In the genomic region with DNA sequence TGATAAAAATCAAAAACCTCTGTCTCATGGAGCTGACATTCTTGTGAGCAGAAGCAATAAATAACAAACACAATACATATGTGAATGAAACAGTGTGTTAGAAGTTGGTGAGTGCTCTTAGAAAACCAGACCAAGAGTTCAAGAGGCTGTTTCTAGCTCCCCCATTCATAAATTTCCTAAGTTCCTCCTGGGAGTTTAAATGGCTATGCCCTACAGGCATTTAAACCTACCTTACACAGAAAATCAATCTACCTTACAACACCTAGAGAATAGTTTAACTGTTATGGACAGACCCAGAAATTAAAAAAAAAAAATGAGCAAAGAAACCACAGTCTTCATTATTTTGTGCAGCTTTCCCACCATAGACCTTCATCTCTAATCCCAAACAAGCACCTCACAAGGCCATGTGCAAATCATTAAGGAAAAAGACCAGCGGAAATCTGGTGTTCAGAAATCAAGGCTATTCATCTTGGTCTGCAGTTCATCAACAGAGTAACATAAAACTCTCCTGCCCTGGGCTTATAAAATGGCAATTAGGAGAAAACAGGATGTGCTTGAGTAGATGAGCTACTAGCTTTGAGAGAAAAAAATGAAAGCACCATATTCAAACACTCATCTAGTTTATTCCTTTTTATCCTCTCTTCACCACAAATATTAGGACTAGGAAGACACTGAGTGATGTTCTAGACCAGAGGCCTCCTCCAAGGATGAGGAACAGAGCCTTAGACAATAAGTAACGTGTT, we compare ENCODE assay signal across 1 cellular context.
TF ChIP-seq lines count a peak whose summit lies in the region.

No MANE protein-coding gene starts in this region.

TF ChIP-seq in HEK293, 187 proteins besides CTCF, POLR2A, EP300 and RAD21 (continued from another document):
- TF ChIP-seq ZNF518A (tag by site-specific recombination; conservative IDR thresholded peaks at IDR 0.05; ENCODE audit: low read depth) (no peak), ZNF133 (tag by site-specific recombination; IDR thresholded peaks at IDR 0.05) (no peak), ZNF19 (tag by site-specific recombination; IDR thresholded peaks at IDR 0.05; ENCODE audit: low read depth) (no peak), HOXC10 (CRISPR knock-in tag; IDR thresholded peaks at IDR 0.05) (no peak), SETDB1 (IDR thresholded peaks at IDR 0.05; ENCODE audit: insufficient read length, low read length) (no peak), ZFP37 (tag by site-specific recombination; IDR thresholded peaks at IDR 0.05) (no peak), ZNF530 (tag by site-specific recombination; IDR thresholded peaks at IDR 0.05; ENCODE audit: low read depth) (no peak), ZNF654 (tag by site-specific recombination; IDR thresholded peaks at IDR 0.05; ENCODE audit: low read depth) (no peak), ZNF830 (tag by site-specific recombination; IDR thresholded peaks at IDR 0.05; ENCODE audit: low read depth) (no peak), YY2 (tag by site-specific recombination; IDR thresholded peaks at IDR 0.05) (no peak), KLF16 (tag by site-specific recombination; IDR thresholded peaks at IDR 0.05) (no peak), ZNF510 (tag by site-specific recombination; IDR thresholded peaks at IDR 0.05; ENCODE audit: insufficient replicate concordance) (no peak), OSR2 (tag by site-specific recombination; IDR thresholded peaks at IDR 0.05) (peak; percentile 42; the same call in 1 of the 2 replicates), ZNF747 (tag by site-specific recombination; IDR thresholded peaks at IDR 0.05) (no peak), TRIM28 (IDR thresholded peaks at IDR 0.05; ENCODE audit: borderline replicate concordance, low read length) (no peak), ZNF114 (tag by site-specific recombination; IDR thresholded peaks at IDR 0.05) (no peak), FEZF1 (tag by site-specific recombination; IDR thresholded peaks at IDR 0.05) (0 out of 2 replicates have a peak, but pooled peaks have one; percentile 16), ZNF521 (tag by site-specific recombination; IDR thresholded peaks at IDR 0.05) (no peak), ZNF391 (tag by site-specific recombination; IDR thresholded peaks at IDR 0.05; ENCODE audit: borderline replicate concordance, low read depth) (no peak), ZNF544 (tag by site-specific recombination; IDR thresholded peaks at IDR 0.05) (no peak), ZNF24 (tag by site-specific recombination; IDR thresholded peaks at IDR 0.05) (no peak), ZNF138 (tag by site-specific recombination; IDR thresholded peaks at IDR 0.05; ENCODE audit: borderline replicate concordance) (no peak), ZNF600 (tag by site-specific recombination; IDR thresholded peaks at IDR 0.05) (no peak), ZNF211 (tag by site-specific recombination; IDR thresholded peaks at IDR 0.05; ENCODE audit: low read depth) (no peak), PRDM4 (tag by site-specific recombination; IDR thresholded peaks at IDR 0.05) (peak; percentile 98), ZNF140 (tag by site-specific recombination; IDR thresholded peaks at IDR 0.05) (no peak), HOXA7 (CRISPR knock-in tag; IDR thresholded peaks at IDR 0.05; ENCODE audit: borderline replicate concordance) (no peak)
- TF ChIP-seq, protein P1, sequence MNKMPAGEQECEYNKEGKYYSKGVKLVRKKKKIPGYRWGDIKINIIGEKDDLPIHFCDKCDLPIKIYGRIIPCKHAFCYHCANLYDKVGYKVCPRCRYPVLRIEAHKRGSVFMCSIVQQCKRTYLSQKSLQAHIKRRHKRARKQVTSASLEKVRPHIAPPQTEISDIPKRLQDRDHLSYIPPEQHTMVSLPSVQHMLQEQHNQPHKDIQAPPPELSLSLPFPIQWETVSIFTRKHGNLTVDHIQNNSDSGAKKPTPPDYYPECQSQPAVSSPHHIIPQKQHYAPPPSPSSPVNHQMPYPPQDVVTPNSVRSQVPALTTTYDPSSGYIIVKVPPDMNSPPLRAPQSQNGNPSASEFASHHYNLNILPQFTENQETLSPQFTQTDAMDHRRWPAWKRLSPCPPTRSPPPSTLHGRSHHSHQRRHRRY (tag by site-specific recombination; IDR thresholded peaks at IDR 0.05), result no peak
- TF ChIP-seq, protein P2, sequence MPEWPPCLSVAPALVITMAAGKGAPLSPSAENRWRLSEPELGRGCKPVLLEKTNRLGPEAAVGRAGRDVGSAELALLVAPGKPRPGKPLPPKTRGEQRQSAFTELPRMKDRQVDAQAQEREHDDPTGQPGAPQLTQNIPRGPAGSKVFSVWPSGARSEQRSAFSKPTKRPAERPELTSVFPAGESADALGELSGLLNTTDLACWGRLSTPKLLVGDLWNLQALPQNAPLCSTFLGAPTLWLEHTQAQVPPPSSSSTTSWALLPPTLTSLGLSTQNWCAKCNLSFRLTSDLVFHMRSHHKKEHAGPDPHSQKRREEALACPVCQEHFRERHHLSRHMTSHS (tag by site-specific recombination; IDR thresholded peaks at IDR 0.05), result no peak
- TF ChIP-seq, protein P3, sequence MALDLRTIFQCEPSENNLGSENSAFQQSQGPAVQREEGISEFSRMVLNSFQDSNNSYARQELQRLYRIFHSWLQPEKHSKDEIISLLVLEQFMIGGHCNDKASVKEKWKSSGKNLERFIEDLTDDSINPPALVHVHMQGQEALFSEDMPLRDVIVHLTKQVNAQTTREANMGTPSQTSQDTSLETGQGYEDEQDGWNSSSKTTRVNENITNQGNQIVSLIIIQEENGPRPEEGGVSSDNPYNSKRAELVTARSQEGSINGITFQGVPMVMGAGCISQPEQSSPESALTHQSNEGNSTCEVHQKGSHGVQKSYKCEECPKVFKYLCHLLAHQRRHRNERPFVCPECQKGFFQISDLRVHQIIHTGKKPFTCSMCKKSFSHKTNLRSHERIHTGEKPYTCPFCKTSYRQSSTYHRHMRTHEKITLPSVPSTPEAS (tag by site-specific recombination; IDR thresholded peaks at IDR 0.05), result no peak
- TF ChIP-seq, protein P4, sequence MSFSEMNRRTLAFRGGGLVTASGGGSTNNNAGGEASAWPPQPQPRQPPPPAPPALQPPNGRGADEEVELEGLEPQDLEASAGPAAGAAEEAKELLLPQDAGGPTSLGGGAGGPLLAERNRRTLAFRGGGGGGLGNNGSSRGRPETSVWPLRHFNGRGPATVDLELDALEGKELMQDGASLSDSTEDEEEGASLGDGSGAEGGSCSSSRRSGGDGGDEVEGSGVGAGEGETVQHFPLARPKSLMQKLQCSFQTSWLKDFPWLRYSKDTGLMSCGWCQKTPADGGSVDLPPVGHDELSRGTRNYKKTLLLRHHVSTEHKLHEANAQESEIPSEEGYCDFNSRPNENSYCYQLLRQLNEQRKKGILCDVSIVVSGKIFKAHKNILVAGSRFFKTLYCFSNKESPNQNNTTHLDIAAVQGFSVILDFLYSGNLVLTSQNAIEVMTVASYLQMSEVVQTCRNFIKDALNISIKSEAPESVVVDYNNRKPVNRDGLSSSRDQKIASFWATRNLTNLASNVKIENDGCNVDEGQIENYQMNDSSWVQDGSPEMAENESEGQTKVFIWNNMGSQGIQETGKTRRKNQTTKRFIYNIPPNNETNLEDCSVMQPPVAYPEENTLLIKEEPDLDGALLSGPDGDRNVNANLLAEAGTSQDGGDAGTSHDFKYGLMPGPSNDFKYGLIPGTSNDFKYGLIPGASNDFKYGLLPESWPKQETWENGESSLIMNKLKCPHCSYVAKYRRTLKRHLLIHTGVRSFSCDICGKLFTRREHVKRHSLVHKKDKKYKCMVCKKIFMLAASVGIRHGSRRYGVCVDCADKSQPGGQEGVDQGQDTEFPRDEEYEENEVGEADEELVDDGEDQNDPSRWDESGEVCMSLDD (tag by site-specific recombination; IDR thresholded peaks at IDR 0.05), result no peak
- TF ChIP-seq, protein P5, sequence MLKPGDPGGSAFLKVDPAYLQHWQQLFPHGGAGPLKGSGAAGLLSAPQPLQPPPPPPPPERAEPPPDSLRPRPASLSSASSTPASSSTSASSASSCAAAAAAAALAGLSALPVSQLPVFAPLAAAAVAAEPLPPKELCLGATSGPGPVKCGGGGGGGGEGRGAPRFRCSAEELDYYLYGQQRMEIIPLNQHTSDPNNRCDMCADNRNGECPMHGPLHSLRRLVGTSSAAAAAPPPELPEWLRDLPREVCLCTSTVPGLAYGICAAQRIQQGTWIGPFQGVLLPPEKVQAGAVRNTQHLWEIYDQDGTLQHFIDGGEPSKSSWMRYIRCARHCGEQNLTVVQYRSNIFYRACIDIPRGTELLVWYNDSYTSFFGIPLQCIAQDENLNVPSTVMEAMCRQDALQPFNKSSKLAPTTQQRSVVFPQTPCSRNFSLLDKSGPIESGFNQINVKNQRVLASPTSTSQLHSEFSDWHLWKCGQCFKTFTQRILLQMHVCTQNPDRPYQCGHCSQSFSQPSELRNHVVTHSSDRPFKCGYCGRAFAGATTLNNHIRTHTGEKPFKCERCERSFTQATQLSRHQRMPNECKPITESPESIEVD (tag by site-specific recombination; IDR thresholded peaks at IDR 0.05), result peak; percentile 64
TF ChIP-seq in HEK293: peak in this region for 4.
